7 cellular contexts compared by ENCODE assay signal in the genomic region with DNA sequence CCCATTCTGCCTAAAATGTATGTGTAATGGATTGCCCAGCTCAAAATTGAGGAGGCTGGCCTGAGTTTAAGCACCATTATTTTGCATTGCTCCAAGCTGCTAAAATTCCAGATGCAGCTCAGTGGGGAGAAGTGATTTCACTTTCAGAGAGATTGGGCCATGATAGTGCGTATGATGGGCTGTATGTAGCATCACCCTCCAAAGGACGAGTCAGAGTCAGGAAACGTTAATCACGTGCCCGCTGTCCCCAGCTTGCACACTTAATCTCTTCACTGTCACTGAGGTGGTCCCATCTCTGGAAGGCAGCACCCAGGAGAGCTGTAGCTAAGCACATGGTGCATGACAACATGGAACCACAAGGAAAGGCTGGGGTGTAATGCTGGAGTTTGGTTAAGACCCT.
DNase-seq lines count a peak whose midpoint lies in the region; ATAC-seq and TF ChIP-seq lines count a peak whose summit lies in the region.
"Not testable (repeated sequence)": the region's sequence is repeated elsewhere in the genome, so short reads cannot be mapped to it uniquely, and the experiment has no call there.

No MANE protein-coding gene starts in this region.

- H3K27me3 Mint-ChIP-seq in T-helper 17 cell; activated CD4-positive, alpha-beta T cell treated with anti-CD3 and anti-CD28 coated beads, Interleukin-2, amount 10 ng/mL, durations not matched to agents 24 days and 14 days; activated T-cell treated with anti-CD3 and anti-CD28 coated beads, Interleukin-2, amount 50 U/mL, for 4 hours (ENCODE audit: low read depth); memory B cell: not testable (repeated sequence)

- H3K9ac ChIP-seq in OCI-LY1 (ENCODE audit: low read length) = not testable (repeated sequence)

- intact Hi-C loops in activated CD4-positive, alpha-beta T cell treated with anti-CD3 and anti-CD28 coated beads, Interleukin-2, amount 10 ng/mL, durations not matched to agents 24 days and 14 days (cut with micrococcal nuclease) = not testable (repeated sequence)

- H3K27ac ChIP-seq in OCI-LY1 (ENCODE audit: low read depth, low read length, poor library complexity, severe bottlenecking) = peak overlapping the region; percentile 36

- H3K9me3 Mint-ChIP-seq in activated CD4-positive, alpha-beta T cell treated with anti-CD3 and anti-CD28 coated beads, Interleukin-2, amount 10 ng/mL, durations not matched to agents 24 days and 14 days; activated T-cell treated with anti-CD3 and anti-CD28 coated beads, Interleukin-2, amount 50 U/mL, for 4 hours; activated naive CD4-positive, alpha-beta T cell treated with anti-CD3 and anti-CD28 coated beads, Interleukin-2, amount 50 U/mL, for 72 hours; memory B cell; stimulated activated effector memory CD8-positive, alpha-beta T cell treated with anti-CD3 and anti-CD28 coated beads, Interleukin-12 subunit alpha, Interleukin-12 subunit beta, amount 100 ng/mL, for 72 hours: not testable (repeated sequence)

- H3K4me3 ChIP-seq in OCI-LY1 (ENCODE audit: low read depth, low read length, poor library complexity, severe bottlenecking) = not testable (repeated sequence)

- TF ChIP-seq CTCF in OCI-LY1 (IDR thresholded peaks at IDR 0.05; ENCODE audit: low read length) = not testable (repeated sequence)

- H3K27me3 ChIP-seq in OCI-LY1 (ENCODE audit: insufficient read depth, low read length) = not testable (repeated sequence)

- H3F3A ChIP-seq in OCI-LY1 (ENCODE audit: insufficient read depth, low read length) = not testable (repeated sequence)

- H3K4me3 Mint-ChIP-seq in T-helper 17 cell; activated CD4-positive, alpha-beta T cell treated with anti-CD3 and anti-CD28 coated beads, Interleukin-2, amount 10 ng/mL, durations not matched to agents 24 days and 14 days; activated T-cell treated with anti-CD3 and anti-CD28 coated beads, Interleukin-2, amount 50 U/mL, for 4 hours; stimulated activated effector memory CD8-positive, alpha-beta T cell treated with anti-CD3 and anti-CD28 coated beads, Interleukin-12 subunit alpha, Interleukin-12 subunit beta, amount 100 ng/mL, for 72 hours: not testable (repeated sequence)
- H3K4me3 Mint-ChIP-seq in memory B cell = peak overlapping the region; percentile 39

- H3K4me2 ChIP-seq in OCI-LY1 (ENCODE audit: low read length) = peak overlapping the region; percentile 39

- ATAC-seq in T-helper 17 cell (peak; percentile 20), memory B cell (ENCODE audit: low read depth) (peak; percentile 40)
- ATAC-seq in activated T-cell treated with anti-CD3 and anti-CD28 coated beads, Interleukin-2, amount 50 U/mL, for 4 hours = peak; percentile 56 to 73
- peak; percentile 34 to 58 for ATAC-seq in activated naive CD4-positive, alpha-beta T cell treated with anti-CD3 and anti-CD28 coated beads, Interleukin-2, amount 50 U/mL, for 72 hours
- peak; percentile 57 for ATAC-seq in stimulated activated effector memory CD8-positive, alpha-beta T cell treated with anti-CD3 and anti-CD28 coated beads, Interleukin-12 subunit alpha, Interleukin-12 subunit beta, amount 100 ng/mL, for 72 hours

- H2AFZ ChIP-seq in OCI-LY1 (ENCODE audit: low read length) = not testable (repeated sequence)

- not testable (repeated sequence) for H3K9me3 ChIP-seq in OCI-LY1 (ENCODE audit: low read length); T-helper 17 cell (ENCODE audit: control insufficient read depth, low read length, poor library complexity, severe bottlenecking)

- not testable (repeated sequence) for DNase-seq in T-helper 17 cell; activated CD4-positive, alpha-beta T cell treated with anti-CD3 and anti-CD28 coated beads, Interleukin-2, amount 10 ng/mL, durations not matched to agents 24 days and 14 days; activated T-cell treated with anti-CD3 and anti-CD28 coated beads, Interleukin-2, amount 50 U/mL, for 4 hours; activated naive CD4-positive, alpha-beta T cell treated with anti-CD3 and anti-CD28 coated beads, Interleukin-2, amount 50 U/mL, for 72 hours (ENCODE audit: low spot score in 2 of 2); memory B cell (ENCODE audit: low spot score in 2 of 2); stimulated activated effector memory CD8-positive, alpha-beta T cell treated with anti-CD3 and anti-CD28 coated beads, Interleukin-12 subunit alpha, Interleukin-12 subunit beta, amount 100 ng/mL, for 72 hours (ENCODE audit: low spot score in 2 of 2)

- not testable (repeated sequence) for H3K36me3 Mint-ChIP-seq in T-helper 17 cell (ENCODE audit: low read depth); activated CD4-positive, alpha-beta T cell treated with anti-CD3 and anti-CD28 coated beads, Interleukin-2, amount 10 ng/mL, durations not matched to agents 24 days and 14 days (ENCODE audit: low read depth); activated T-cell treated with anti-CD3 and anti-CD28 coated beads, Interleukin-2, amount 50 U/mL, for 4 hours (ENCODE audit: insufficient read depth); activated naive CD4-positive, alpha-beta T cell treated with anti-CD3 and anti-CD28 coated beads, Interleukin-2, amount 50 U/mL, for 72 hours; memory B cell; stimulated activated effector memory CD8-positive, alpha-beta T cell treated with anti-CD3 and anti-CD28 coated beads, Interleukin-12 subunit alpha, Interleukin-12 subunit beta, amount 100 ng/mL, for 72 hours

- not testable (repeated sequence) for H3K9me2 ChIP-seq in OCI-LY1 (ENCODE audit: low read depth, low read length)

- H3K36me3 ChIP-seq in OCI-LY1 (ENCODE audit: insufficient read depth, low read length) = not testable (repeated sequence)

- H4K20me1 ChIP-seq in OCI-LY1 (ENCODE audit: insufficient read depth, low read length) = not testable (repeated sequence)

- not testable (repeated sequence) for H3K27ac Mint-ChIP-seq in T-helper 17 cell; activated naive CD4-positive, alpha-beta T cell treated with anti-CD3 and anti-CD28 coated beads, Interleukin-2, amount 50 U/mL, for 72 hours; memory B cell; stimulated activated effector memory CD8-positive, alpha-beta T cell treated with anti-CD3 and anti-CD28 coated beads, Interleukin-12 subunit alpha, Interleukin-12 subunit beta, amount 100 ng/mL, for 72 hours
- H3K27ac Mint-ChIP-seq in activated CD4-positive, alpha-beta T cell treated with anti-CD3 and anti-CD28 coated beads, Interleukin-2, amount 10 ng/mL, durations not matched to agents 24 days and 14 days = peak overlapping the region; percentile 75

- H3K79me2 ChIP-seq in OCI-LY1 (ENCODE audit: insufficient read depth, low read length) = not testable (repeated sequence)

- not testable (repeated sequence) for H3K4me1 Mint-ChIP-seq in T-helper 17 cell; activated CD4-positive, alpha-beta T cell treated with anti-CD3 and anti-CD28 coated beads, Interleukin-2, amount 10 ng/mL, durations not matched to agents 24 days and 14 days; activated T-cell treated with anti-CD3 and anti-CD28 coated beads, Interleukin-2, amount 50 U/mL, for 4 hours (ENCODE audit: low read depth); memory B cell; stimulated activated effector memory CD8-positive, alpha-beta T cell treated with anti-CD3 and anti-CD28 coated beads, Interleukin-12 subunit alpha, Interleukin-12 subunit beta, amount 100 ng/mL, for 72 hours

- peaks cover 12% of the 10 kb centered on the region for H3K4me1 ChIP-seq in OCI-LY1 (ENCODE audit: insufficient read depth, low read length, severe bottlenecking)
